1 cellular context compared by ENCODE assay signal in the genomic region with DNA sequence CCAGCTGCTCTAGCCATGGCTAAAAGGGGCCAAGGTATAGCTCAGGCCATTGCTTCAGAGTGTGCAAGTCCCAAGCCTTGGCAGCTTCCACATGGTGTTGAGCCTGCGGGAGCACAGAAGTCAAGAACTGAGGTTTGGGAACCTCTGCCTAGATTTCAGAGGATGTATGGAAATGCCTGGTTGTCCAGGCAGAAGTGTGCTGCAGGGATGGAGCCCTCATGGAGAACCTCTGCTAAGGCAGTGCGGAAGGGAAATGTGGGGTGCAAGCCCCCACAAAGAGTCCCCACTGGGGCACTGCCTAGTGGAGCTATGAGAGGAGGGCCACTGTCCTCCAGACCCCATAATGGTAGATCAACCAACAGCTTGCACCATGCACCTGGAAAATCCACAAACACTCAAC. TPM values are rescaled to one million over a fixed set of nuclear protein-coding genes. Genes with fewer than 3 reads are reported as not detected.
"Had no signal": no experiment of that assay in that cellular context is flagged by ENCODE, and none has a peak within 500 bp of the region (broad histone marks: within the 10 kb centered on the region; RNA-seq: fewer than 3 reads in every experiment).

No MANE protein-coding gene starts in this region.

RNA-seq across cellular contexts. Expression of a gene that starts 45.9 kb away (rescaled TPM):
- total RNA-seq: GM12878 had no signal
- polyA plus RNA-seq: GM12878 had no signal
